Comparison of ENCODE assay signal across 21 cellular contexts in the genomic region with DNA sequence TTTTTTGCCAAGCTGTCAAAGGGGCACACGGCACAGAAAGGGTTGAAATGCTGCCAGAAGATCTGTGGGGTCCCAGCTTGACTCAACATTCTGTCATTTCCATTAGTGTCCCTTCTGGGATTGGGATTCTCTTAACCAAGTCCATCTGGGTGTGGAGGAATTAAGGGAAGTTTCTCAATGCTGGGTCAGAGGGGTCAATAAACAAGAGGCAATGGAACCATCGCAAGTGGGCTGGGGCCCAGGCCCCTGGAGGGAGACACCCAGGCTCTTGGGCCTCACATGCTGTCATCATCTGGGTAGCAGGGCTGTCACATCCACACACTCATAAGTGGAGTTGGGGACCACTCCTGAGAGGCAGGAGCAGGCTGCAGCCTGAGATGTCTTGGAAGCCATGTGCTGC. TPM values are rescaled to one million over a fixed set of nuclear protein-coding genes. Genes with fewer than 3 reads are reported as not detected.
"Had no signal": no experiment of that assay in that cellular context is flagged by ENCODE, and none has a peak within 500 bp of the region (broad histone marks: within the 10 kb centered on the region; RNA-seq: fewer than 3 reads in every experiment).

No MANE protein-coding gene starts in this region.

- H3K9me3 ChIP-seq: ovary, right lobe of liver had no signal

- H3K27ac ChIP-seq: ovary, right lobe of liver had no signal

- DNase-seq: activated CD4-positive, alpha-beta memory T cell treated with anti-CD3 and anti-CD28 coated beads for 36 hours; activated CD4-positive, alpha-beta T cell treated with anti-CD3 and anti-CD28 coated beads for 48 hours; activated gamma-delta T cell; activated naive CD4-positive, alpha-beta T cell treated with anti-CD3 and anti-CD28 coated beads, Interleukin-2, amount 50 U/mL, for 16 hours; activated naive CD8-positive, alpha-beta T cell treated with anti-CD3 and anti-CD28 coated beads, Interleukin-2, amount 50 U/mL, for 24 hours; activated T-cell treated with anti-CD3 and anti-CD28 coated beads for 4 hours; anterior cingulate cortex; central memory CD4-positive, alpha-beta T cell; effector memory CD4-positive, alpha-beta T cell; kidney; midbrain; ovary; right lobe of liver; small intestine; stimulated activated CD4-positive, alpha-beta T cell treated with anti-CD3 and anti-CD28 coated beads, Interleukin-2, amount 100 ng/mL, for 24 hours; stomach had no signal

- H3K4me3 ChIP-seq: ovary, right lobe of liver, stomach had no signal

- H3K27me3 ChIP-seq: ovary, right lobe of liver had no signal

- H3K36me3 ChIP-seq: ovary, right lobe of liver, stomach had no signal

- ATAC-seq: activated naive CD8-positive, alpha-beta T cell treated with anti-CD3 and anti-CD28 coated beads, Interleukin-2, amount 50 U/mL, for 24 hours; left lobe of liver; natural killer cell treated with Interleukin-12 subunit alpha and Interleukin-12 subunit beta and Interleukin-15 and Interleukin-18, amount 100 ng/mL, for 72 hours; right lobe of liver; SK-N-SH treated with all-trans-retinoic acid at 6 μM for 48 hours; stimulated activated memory B cell treated with anti-CD40 and anti-IgM and Interleukin-4, amounts not matched to agents 10 μg/mL and 1 μg/mL and 100 μg/mL, for 72 hours had no signal

- H3K4me1 ChIP-seq: right lobe of liver, stomach had no signal

RNA-seq across cellular contexts. Expression of gene APOD, which starts 8.1 kb away (rescaled TPM):
- total RNA-seq: natural killer cell treated with Interleukin-12 subunit alpha and Interleukin-12 subunit beta and Interleukin-15 and Interleukin-18, amount 100 ng/mL, for 72 hours; T-helper 2 cell treated with Interferon-gamma antibody and Interleukin-4, amounts not matched to agents 100 ng/mL and 5 ng/mL, for 36 hours had no signal
